In genomic region chr10:62655337-62655994, GRCh38 we compare ENCODE assay signal across 9 cellular contexts.
DNase-seq lines count a peak whose midpoint lies in the region; ATAC-seq, FAIRE-seq and TF ChIP-seq lines count a peak whose summit lies in the region.
"Had no signal": no experiment of that assay in that cellular context is flagged by ENCODE, and none has a peak within 500 bp of the region (broad histone marks: within the 10 kb centered on the region; RNA-seq: fewer than 3 reads in every experiment).

No MANE protein-coding gene starts in this region.

- peak; percentile 99 for FAIRE-seq in GM12891 (lab: Jason Lieb, UNC)

- TF ChIP-seq POLR2A in GM12891 (IDR thresholded peaks at IDR 0.05; ENCODE audit: low read depth, low read length) = peak; percentile 63; the same call in 1 of the 2 replicates

- peak; percentile 35 for DNase-seq in GM12891 (ENCODE audit: insufficient read length, low spot score)
- no peak for DNase-seq in HT-29 (ENCODE audit: low spot score)
- DNase-seq in NCI-H128 (lab: John Stamatoyannopoulos, UW; ENCODE audit: unreplicated experiment) = no peak
- DNase-seq in DMS79 (lab: John Stamatoyannopoulos, UW) = no peak
- DNase-seq in foreskin melanocyte = no peak
- DNase-seq: NCI-H1105 treated with DMSO at 0.1 percent for 48 hours had no signal

- ATAC-seq in GM19035 (IDR thresholded peaks at IDR 0.05; ENCODE audit: unreplicated experiment) (peak; percentile 85), HG02642 (IDR thresholded peaks at IDR 0.05; ENCODE audit: poor library complexity, unreplicated experiment) (peak; percentile 81), HG03520 (IDR thresholded peaks at IDR 0.05; ENCODE audit: unreplicated experiment) (peak; percentile 80)

TF ChIP-seq in GM12891, 5 proteins besides CTCF, POLR2A, EP300 and RAD21:
- peak; percentile 68 for TF ChIP-seq PAX5 (IDR thresholded peaks at IDR 0.05; ENCODE audit: insufficient read depth, low read length, severe bottlenecking)
- TF ChIP-seq SPI1 (IDR thresholded peaks at IDR 0.05; ENCODE audit: low read depth, low read length) = peak; percentile 61; the same call in 1 of the 2 replicates
- no peak for TF ChIP-seq TAF1 (IDR thresholded peaks at IDR 0.05; ENCODE audit: low read depth, low read length)
- peak; percentile 67 for TF ChIP-seq POLR2AphosphoS5 (IDR thresholded peaks at IDR 0.05; ENCODE audit: low read depth, low read length)
- TF ChIP-seq POU2F2 (IDR thresholded peaks at IDR 0.05; ENCODE audit: low read depth, low read length) = peak; percentile 98
